1 cellular context compared by ENCODE assay signal in genomic region chr3:44685128-44685800, GRCh38.
TF ChIP-seq lines count a peak whose summit lies in the region.

No MANE protein-coding gene starts in this region.

TF ChIP-seq in endothelial cell of umbilical vein, 7 proteins besides CTCF, POLR2A, EP300 and RAD21 (continued from another document):
- TF ChIP-seq GATA2 (IDR thresholded peaks at IDR 0.05; ENCODE audit: insufficient read depth, insufficient read length, low read depth, low read length) (no peak), JUN (IDR thresholded peaks at IDR 0.05; ENCODE audit: borderline replicate concordance, insufficient read depth, insufficient read length, low read depth) (no peak), FOS (IDR thresholded peaks at IDR 0.05; ENCODE audit: borderline replicate concordance, insufficient read depth, low read length) (no peak), POLR2AphosphoS5 (IDR thresholded peaks at IDR 0.05; ENCODE audit: insufficient read depth, low read depth, low read length) (no peak), MYC (IDR thresholded peaks at IDR 0.05; ENCODE audit: low read depth, low read length) (no peak)
- TF ChIP-seq, protein P1, sequence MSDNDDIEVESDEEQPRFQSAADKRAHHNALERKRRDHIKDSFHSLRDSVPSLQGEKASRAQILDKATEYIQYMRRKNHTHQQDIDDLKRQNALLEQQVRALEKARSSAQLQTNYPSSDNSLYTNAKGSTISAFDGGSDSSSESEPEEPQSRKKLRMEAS (IDR thresholded peaks at IDR 0.05; ENCODE audit: insufficient read depth, insufficient read length): no peak
